In the genomic region with DNA sequence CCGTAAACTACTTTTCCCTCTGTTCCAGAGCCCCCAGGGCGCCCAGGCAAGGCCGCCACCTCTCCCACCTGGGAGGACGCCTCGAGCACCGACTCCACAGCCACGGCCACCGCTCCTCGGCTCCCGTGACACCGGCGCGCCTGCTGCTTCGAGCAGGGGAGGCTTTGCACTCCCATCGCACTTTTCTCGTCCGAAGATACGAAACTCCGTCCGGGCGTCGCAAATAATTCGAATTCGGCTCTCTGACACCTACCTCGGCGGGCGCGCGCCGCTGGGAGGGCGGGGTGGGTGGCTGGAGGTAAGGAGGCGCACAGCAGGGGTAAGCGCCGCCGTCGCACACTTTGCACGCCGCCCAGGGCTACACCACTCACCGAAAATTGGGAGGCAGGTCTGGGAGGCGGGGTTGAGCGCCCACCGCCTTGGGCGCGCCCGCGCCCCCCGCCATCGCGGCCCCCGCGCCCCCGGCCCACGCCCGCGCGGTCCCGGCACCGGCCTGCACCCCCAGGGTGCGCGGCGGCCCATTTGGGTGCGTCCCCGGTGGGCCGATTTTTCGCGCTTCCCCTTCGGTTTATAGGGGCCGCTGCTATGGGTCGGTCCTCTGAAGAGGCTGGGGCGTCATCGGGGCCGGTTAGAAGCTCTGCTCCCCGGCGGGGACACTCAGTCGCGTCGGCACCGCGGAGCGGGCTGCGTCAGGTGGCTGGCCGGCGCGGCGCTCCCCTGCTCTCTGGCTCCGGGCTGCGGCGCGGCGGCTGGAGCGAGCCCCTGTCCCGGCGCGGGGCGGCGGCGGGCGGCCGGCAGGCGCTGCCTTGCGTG, we compare ENCODE assay signal across 1 cellular context.
TF ChIP-seq lines count a peak whose summit lies in the region.

No MANE protein-coding gene starts in this region.

TF ChIP-seq in H1, 55 proteins besides CTCF, POLR2A, EP300 and RAD21:
- no peak for TF ChIP-seq JUN (IDR thresholded peaks at IDR 0.05; ENCODE audit: low read depth, low read length)
- no peak for TF ChIP-seq GABPA (IDR thresholded peaks at IDR 0.05; ENCODE audit: borderline replicate concordance, insufficient read depth, low read length)
- peak; percentile 96 for TF ChIP-seq CREB1 (IDR thresholded peaks at IDR 0.05)
- peak; percentile 26 to 49; a peak in 1 of 4 replicates for TF ChIP-seq SIN3A (conservative IDR thresholded peaks at IDR 0.05 in 1 of 2, IDR thresholded peaks at IDR 0.05 in 1 of 2; ENCODE audit: low read depth in 1 of 2, low read length in 2 of 2)
- no peak for TF ChIP-seq KDM1A (IDR thresholded peaks at IDR 0.05; ENCODE audit: borderline replicate concordance, low read length)
- TF ChIP-seq CTBP2 (IDR thresholded peaks at IDR 0.05; ENCODE audit: borderline replicate concordance, insufficient read depth, insufficient read length, low read length), result no peak
- TF ChIP-seq EZH2 (IDR thresholded peaks at IDR 0.05; ENCODE audit: low read depth, low read length, severe bottlenecking), result no peak
- 0 out of 2 replicates have a peak, but pooled peaks have one; percentile 9 for TF ChIP-seq SP1 (IDR thresholded peaks at IDR 0.05; ENCODE audit: low read depth, low read length)
- TF ChIP-seq, protein P1, sequence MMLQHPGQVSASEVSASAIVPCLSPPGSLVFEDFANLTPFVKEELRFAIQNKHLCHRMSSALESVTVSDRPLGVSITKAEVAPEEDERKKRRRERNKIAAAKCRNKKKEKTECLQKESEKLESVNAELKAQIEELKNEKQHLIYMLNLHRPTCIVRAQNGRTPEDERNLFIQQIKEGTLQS (IDR thresholded peaks at IDR 0.05; ENCODE audit: insufficient read depth, low read depth, low read length), result peak; percentile 79
- TF ChIP-seq RXRA (IDR thresholded peaks at IDR 0.05; ENCODE audit: insufficient read depth, low read depth, low read length), result no peak
- no peak for TF ChIP-seq BRCA1 (IDR thresholded peaks at IDR 0.05; ENCODE audit: low read depth, low read length)
- no peak for TF ChIP-seq RBBP5 (IDR thresholded peaks at IDR 0.05; ENCODE audit: borderline replicate concordance, low read depth, low read length)
- no peak for TF ChIP-seq EGR1 (IDR thresholded peaks at IDR 0.05; ENCODE audit: borderline replicate concordance, low read depth, low read length)
- TF ChIP-seq RNF2 (IDR thresholded peaks at IDR 0.05; ENCODE audit: borderline replicate concordance, low read depth, low read length, missing control alignments, poor library complexity, severe bottlenecking), result no peak
- TF ChIP-seq CHD2 (IDR thresholded peaks at IDR 0.05; ENCODE audit: low read length), result no peak
- TF ChIP-seq, protein P2, sequence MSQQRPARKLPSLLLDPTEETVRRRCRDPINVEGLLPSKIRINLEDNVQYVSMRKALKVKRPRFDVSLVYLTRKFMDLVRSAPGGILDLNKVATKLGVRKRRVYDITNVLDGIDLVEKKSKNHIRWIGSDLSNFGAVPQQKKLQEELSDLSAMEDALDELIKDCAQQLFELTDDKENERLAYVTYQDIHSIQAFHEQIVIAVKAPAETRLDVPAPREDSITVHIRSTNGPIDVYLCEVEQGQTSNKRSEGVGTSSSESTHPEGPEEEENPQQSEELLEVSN (IDR thresholded peaks at IDR 0.05), result peak; percentile 10; the same call in 1 of the 2 replicates
- TF ChIP-seq, protein P3, sequence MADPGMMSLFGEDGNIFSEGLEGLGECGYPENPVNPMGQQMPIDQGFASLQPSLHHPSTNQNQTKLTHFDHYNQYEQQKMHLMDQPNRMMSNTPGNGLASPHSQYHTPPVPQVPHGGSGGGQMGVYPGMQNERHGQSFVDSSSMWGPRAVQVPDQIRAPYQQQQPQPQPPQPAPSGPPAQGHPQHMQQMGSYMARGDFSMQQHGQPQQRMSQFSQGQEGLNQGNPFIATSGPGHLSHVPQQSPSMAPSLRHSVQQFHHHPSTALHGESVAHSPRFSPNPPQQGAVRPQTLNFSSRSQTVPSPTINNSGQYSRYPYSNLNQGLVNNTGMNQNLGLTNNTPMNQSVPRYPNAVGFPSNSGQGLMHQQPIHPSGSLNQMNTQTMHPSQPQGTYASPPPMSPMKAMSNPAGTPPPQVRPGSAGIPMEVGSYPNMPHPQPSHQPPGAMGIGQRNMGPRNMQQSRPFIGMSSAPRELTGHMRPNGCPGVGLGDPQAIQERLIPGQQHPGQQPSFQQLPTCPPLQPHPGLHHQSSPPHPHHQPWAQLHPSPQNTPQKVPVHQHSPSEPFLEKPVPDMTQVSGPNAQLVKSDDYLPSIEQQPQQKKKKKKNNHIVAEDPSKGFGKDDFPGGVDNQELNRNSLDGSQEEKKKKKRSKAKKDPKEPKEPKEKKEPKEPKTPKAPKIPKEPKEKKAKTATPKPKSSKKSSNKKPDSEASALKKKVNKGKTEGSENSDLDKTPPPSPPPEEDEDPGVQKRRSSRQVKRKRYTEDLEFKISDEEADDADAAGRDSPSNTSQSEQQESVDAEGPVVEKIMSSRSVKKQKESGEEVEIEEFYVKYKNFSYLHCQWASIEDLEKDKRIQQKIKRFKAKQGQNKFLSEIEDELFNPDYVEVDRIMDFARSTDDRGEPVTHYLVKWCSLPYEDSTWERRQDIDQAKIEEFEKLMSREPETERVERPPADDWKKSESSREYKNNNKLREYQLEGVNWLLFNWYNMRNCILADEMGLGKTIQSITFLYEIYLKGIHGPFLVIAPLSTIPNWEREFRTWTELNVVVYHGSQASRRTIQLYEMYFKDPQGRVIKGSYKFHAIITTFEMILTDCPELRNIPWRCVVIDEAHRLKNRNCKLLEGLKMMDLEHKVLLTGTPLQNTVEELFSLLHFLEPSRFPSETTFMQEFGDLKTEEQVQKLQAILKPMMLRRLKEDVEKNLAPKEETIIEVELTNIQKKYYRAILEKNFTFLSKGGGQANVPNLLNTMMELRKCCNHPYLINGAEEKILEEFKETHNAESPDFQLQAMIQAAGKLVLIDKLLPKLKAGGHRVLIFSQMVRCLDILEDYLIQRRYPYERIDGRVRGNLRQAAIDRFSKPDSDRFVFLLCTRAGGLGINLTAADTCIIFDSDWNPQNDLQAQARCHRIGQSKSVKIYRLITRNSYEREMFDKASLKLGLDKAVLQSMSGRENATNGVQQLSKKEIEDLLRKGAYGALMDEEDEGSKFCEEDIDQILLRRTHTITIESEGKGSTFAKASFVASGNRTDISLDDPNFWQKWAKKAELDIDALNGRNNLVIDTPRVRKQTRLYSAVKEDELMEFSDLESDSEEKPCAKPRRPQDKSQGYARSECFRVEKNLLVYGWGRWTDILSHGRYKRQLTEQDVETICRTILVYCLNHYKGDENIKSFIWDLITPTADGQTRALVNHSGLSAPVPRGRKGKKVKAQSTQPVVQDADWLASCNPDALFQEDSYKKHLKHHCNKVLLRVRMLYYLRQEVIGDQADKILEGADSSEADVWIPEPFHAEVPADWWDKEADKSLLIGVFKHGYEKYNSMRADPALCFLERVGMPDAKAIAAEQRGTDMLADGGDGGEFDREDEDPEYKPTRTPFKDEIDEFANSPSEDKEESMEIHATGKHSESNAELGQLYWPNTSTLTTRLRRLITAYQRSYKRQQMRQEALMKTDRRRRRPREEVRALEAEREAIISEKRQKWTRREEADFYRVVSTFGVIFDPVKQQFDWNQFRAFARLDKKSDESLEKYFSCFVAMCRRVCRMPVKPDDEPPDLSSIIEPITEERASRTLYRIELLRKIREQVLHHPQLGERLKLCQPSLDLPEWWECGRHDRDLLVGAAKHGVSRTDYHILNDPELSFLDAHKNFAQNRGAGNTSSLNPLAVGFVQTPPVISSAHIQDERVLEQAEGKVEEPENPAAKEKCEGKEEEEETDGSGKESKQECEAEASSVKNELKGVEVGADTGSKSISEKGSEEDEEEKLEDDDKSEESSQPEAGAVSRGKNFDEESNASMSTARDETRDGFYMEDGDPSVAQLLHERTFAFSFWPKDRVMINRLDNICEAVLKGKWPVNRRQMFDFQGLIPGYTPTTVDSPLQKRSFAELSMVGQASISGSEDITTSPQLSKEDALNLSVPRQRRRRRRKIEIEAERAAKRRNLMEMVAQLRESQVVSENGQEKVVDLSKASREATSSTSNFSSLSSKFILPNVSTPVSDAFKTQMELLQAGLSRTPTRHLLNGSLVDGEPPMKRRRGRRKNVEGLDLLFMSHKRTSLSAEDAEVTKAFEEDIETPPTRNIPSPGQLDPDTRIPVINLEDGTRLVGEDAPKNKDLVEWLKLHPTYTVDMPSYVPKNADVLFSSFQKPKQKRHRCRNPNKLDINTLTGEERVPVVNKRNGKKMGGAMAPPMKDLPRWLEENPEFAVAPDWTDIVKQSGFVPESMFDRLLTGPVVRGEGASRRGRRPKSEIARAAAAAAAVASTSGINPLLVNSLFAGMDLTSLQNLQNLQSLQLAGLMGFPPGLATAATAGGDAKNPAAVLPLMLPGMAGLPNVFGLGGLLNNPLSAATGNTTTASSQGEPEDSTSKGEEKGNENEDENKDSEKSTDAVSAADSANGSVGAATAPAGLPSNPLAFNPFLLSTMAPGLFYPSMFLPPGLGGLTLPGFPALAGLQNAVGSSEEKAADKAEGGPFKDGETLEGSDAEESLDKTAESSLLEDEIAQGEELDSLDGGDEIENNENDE (IDR thresholded peaks at IDR 0.05; ENCODE audit: insufficient replicate concordance, low read length), result no peak
- peak; percentile 97 for TF ChIP-seq TBP (IDR thresholded peaks at IDR 0.05; ENCODE audit: low read depth, low read length)
- TF ChIP-seq NRF1 (IDR thresholded peaks at IDR 0.05; ENCODE audit: low read depth, low read length), result peak; percentile 18; the same call in 1 of the 2 replicates
- no peak for TF ChIP-seq HDAC2 (IDR thresholded peaks at IDR 0.05; ENCODE audit: borderline replicate concordance in 1 of 2, low read depth in 2 of 2, low read length in 2 of 2)
- peak; percentile 69; the same call in 1 of the 2 replicates for TF ChIP-seq KDM5A (IDR thresholded peaks at IDR 0.05; ENCODE audit: low read length)
- peak; percentile 45 for TF ChIP-seq NANOG (IDR thresholded peaks at IDR 0.05; ENCODE audit: insufficient read depth, low read depth, low read length, poor library complexity, severe bottlenecking)
- TF ChIP-seq RFX5 (IDR thresholded peaks at IDR 0.05; ENCODE audit: borderline replicate concordance, low read depth, low read length), result no peak
- no peak for TF ChIP-seq SP2 (IDR thresholded peaks at IDR 0.05; ENCODE audit: low read length)
- peak; percentile 100 for TF ChIP-seq TAF1 (IDR thresholded peaks at IDR 0.05; ENCODE audit: low read depth, low read length)
- TF ChIP-seq CHD1 (IDR thresholded peaks at IDR 0.05; ENCODE audit: low read depth, low read length), result no peak
- no peak for TF ChIP-seq POU5F1 (IDR thresholded peaks at IDR 0.05; ENCODE audit: low read depth, low read length)
- peak; percentile 91 for TF ChIP-seq ASH2L (IDR thresholded peaks at IDR 0.05; ENCODE audit: low read length)
- TF ChIP-seq HDAC6 (IDR thresholded peaks at IDR 0.05; ENCODE audit: low read depth, low read length), result no peak
- peak; percentile 70; the same call in 1 of the 2 replicates for TF ChIP-seq SRF (IDR thresholded peaks at IDR 0.05; ENCODE audit: low read depth, low read length)
- TF ChIP-seq FOSL1 (IDR thresholded peaks at IDR 0.05; ENCODE audit: insufficient read depth, low read depth, low read length), result no peak
- TF ChIP-seq BACH1 (IDR thresholded peaks at IDR 0.05; ENCODE audit: low read length), result no peak
- no peak for TF ChIP-seq JUND (IDR thresholded peaks at IDR 0.05; ENCODE audit: low read length)
- TF ChIP-seq CBX5 (IDR thresholded peaks at IDR 0.05; ENCODE audit: low read depth, low read length), result no peak
- TF ChIP-seq PHF8 (conservative IDR thresholded peaks at IDR 0.05; ENCODE audit: low read depth, low read length), result peak; percentile 49; the same call in 1 of the 2 replicates
- TF ChIP-seq YY1 (IDR thresholded peaks at IDR 0.05; ENCODE audit: low read depth, low read length), result 0 out of 2 replicates have a peak, but pooled peaks have one; percentile 5
- TF ChIP-seq, protein P4, sequence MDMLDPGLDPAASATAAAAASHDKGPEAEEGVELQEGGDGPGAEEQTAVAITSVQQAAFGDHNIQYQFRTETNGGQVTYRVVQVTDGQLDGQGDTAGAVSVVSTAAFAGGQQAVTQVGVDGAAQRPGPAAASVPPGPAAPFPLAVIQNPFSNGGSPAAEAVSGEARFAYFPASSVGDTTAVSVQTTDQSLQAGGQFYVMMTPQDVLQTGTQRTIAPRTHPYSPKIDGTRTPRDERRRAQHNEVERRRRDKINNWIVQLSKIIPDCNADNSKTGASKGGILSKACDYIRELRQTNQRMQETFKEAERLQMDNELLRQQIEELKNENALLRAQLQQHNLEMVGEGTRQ (IDR thresholded peaks at IDR 0.05; ENCODE audit: low read length), result no peak
- TF ChIP-seq TEAD4 (IDR thresholded peaks at IDR 0.05; ENCODE audit: low read depth, low read length), result no peak
- no peak for TF ChIP-seq CEBPB (IDR thresholded peaks at IDR 0.05; ENCODE audit: low read depth, low read length)
- peak; percentile 98 for TF ChIP-seq POLR2AphosphoS5 (IDR thresholded peaks at IDR 0.05; ENCODE audit: low read depth, low read length)
- TF ChIP-seq SIX5 (IDR thresholded peaks at IDR 0.05; ENCODE audit: low read depth, low read length), result no peak
- no peak for TF ChIP-seq ZNF274 (IDR thresholded peaks at IDR 0.05; ENCODE audit: borderline replicate concordance, extremely low read depth, low read length)
- no peak for TF ChIP-seq SAP30 (IDR thresholded peaks at IDR 0.05; ENCODE audit: insufficient read depth, insufficient replicate concordance, low read length)
- TF ChIP-seq, protein P5, sequence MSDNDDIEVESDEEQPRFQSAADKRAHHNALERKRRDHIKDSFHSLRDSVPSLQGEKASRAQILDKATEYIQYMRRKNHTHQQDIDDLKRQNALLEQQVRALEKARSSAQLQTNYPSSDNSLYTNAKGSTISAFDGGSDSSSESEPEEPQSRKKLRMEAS (IDR thresholded peaks at IDR 0.05), result peak; percentile 5; the same call in 1 of the 2 replicates
- TF ChIP-seq TAF7 (optimal IDR thresholded peaks at IDR 0.05; ENCODE audit: borderline replicate concordance, low read depth, low read length), result peak; percentile 99
- TF ChIP-seq TCF12 (IDR thresholded peaks at IDR 0.05; ENCODE audit: low read depth, low read length), result no peak
- TF ChIP-seq, protein P6, sequence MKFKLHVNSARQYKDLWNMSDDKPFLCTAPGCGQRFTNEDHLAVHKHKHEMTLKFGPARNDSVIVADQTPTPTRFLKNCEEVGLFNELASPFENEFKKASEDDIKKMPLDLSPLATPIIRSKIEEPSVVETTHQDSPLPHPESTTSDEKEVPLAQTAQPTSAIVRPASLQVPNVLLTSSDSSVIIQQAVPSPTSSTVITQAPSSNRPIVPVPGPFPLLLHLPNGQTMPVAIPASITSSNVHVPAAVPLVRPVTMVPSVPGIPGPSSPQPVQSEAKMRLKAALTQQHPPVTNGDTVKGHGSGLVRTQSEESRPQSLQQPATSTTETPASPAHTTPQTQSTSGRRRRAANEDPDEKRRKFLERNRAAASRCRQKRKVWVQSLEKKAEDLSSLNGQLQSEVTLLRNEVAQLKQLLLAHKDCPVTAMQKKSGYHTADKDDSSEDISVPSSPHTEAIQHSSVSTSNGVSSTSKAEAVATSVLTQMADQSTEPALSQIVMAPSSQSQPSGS (IDR thresholded peaks at IDR 0.05; ENCODE audit: low read length), result no peak
- peak; percentile 97 for TF ChIP-seq KDM4A (IDR thresholded peaks at IDR 0.05; ENCODE audit: low read depth, low read length, severe bottlenecking)
- no peak for TF ChIP-seq BCL11A (IDR thresholded peaks at IDR 0.05; ENCODE audit: low read depth in 2 of 2, low read length in 2 of 2)
- no peak for TF ChIP-seq SIRT6 (IDR thresholded peaks at IDR 0.05; ENCODE audit: low read length)
- peak; percentile 77; the same call in 1 of the 2 replicates for TF ChIP-seq GTF2F1 (IDR thresholded peaks at IDR 0.05; ENCODE audit: borderline replicate concordance, low read depth, low read length)
- TF ChIP-seq CBX8 (IDR thresholded peaks at IDR 0.05; ENCODE audit: borderline replicate concordance, low read depth, low read length), result no peak
- no peak for TF ChIP-seq SP4 (IDR thresholded peaks at IDR 0.05; ENCODE audit: low read length)
- TF ChIP-seq SUZ12 (IDR thresholded peaks at IDR 0.05; ENCODE audit: low read length), result no peak
- no peak for TF ChIP-seq MAFK (IDR thresholded peaks at IDR 0.05; ENCODE audit: low read depth, low read length)
